8 cellular contexts compared by ENCODE assay signal in the genomic region with DNA sequence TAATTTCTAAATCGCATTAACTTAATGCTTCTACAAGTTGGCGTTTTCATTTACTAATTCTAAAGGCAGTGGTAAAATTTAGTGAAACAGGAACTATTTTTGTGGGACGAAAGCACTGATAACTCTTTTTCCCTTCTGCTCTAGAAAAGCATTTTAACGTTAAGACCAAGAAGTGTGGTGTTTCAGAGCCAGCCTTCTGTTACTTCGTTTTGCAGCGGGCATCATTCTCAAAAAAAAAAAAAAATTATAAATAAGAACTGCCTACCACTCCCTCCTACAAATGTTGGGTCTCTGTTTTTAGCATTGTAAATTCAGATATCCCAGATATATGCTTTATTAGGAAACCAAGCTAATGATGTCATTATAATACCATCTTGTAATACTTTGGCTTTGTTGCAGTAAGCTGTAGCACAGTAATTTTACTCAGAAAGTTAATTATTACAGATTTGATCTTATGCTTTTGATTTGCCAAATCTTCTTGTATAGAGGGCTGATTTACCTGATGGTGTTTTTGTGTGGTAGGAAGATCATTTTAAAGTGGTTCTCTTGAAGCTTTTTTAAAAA. TPM values are rescaled to one million over a fixed set of nuclear protein-coding genes. Genes with fewer than 3 reads are reported as not detected.
DNase-seq lines count a peak whose midpoint lies in the region; ATAC-seq and TF ChIP-seq lines count a peak whose summit lies in the region.

No MANE protein-coding gene starts in this region.

- H3K27me3 ChIP-seq in liver (ENCODE audit: control insufficient read depth in 4 of 4, insufficient read depth in 4 of 4, low read length in 3 of 4) = no peaks in the 10 kb centered on the region

- no peaks in the 10 kb centered on the region for H3K27me3 Mint-ChIP-seq in activated T-cell treated with anti-CD3 and anti-CD28 coated beads, Interleukin-2, amount 50 U/mL, for 72 hours (ENCODE audit: low read depth)
- no peaks in the 10 kb centered on the region for H3K27me3 Mint-ChIP-seq in activated naive CD8-positive, alpha-beta T cell treated with anti-CD3 and anti-CD28 coated beads, Interleukin-2, amount 50 U/mL, for 24 hours
- H3K27me3 Mint-ChIP-seq in type B pancreatic cell = peaks cover 3% of the 10 kb centered on the region

- no peaks in the 10 kb centered on the region for H3K9me3 ChIP-seq in liver (ENCODE audit: control insufficient read depth in 4 of 4, low read length in 3 of 4)

- H3K36me3 Mint-ChIP-seq in activated T-cell treated with anti-CD3 and anti-CD28 coated beads, Interleukin-2, amount 50 U/mL, for 72 hours (ENCODE audit: insufficient read depth in 2 of 2) = peaks cover 6 to 10% of the 10 kb centered on the region in 2 donors
- peaks cover 4% of the 10 kb centered on the region for H3K36me3 Mint-ChIP-seq in activated naive CD8-positive, alpha-beta T cell treated with anti-CD3 and anti-CD28 coated beads, Interleukin-2, amount 50 U/mL, for 24 hours (ENCODE audit: low read depth)
- H3K36me3 Mint-ChIP-seq in type B pancreatic cell = no peaks in the 10 kb centered on the region

- no peak for DNase-seq in activated T-cell treated with anti-CD3 and anti-CD28 coated beads, Interleukin-2, amount 50 U/mL, for 72 hours
- DNase-seq in activated T-cell treated with anti-CD3 and anti-CD28 coated beads, Interleukin-2, amount 50 U/mL, for 48 hours = no peak
- DNase-seq in activated naive CD8-positive, alpha-beta T cell treated with anti-CD3 and anti-CD28 coated beads, Interleukin-2, amount 50 U/mL, for 24 hours = no peak
- DNase-seq in type B pancreatic cell (ENCODE audit: extremely low spot score, unreplicated experiment) (no peak), occipital lobe (lab: John Stamatoyannopoulos, UW) (no peak)
- no peak for DNase-seq in NK-92 treated with Interleukin-12 subunit alpha and Interleukin-12 subunit beta, amount 100 ng/mL, for 24 hours (lab: John Stamatoyannopoulos, UW)

- peak overlapping the region; percentile 78 to 90 for H3K9ac ChIP-seq in liver (ENCODE audit: low read depth in 1 of 2, low read length in 2 of 2)

- TF ChIP-seq RAD21 in liver (IDR thresholded peaks at IDR 0.05) = no peak

- no peaks in the 10 kb centered on the region for H3K9me3 Mint-ChIP-seq in activated T-cell treated with anti-CD3 and anti-CD28 coated beads, Interleukin-2, amount 50 U/mL, for 72 hours
- no peaks in the 10 kb centered on the region for H3K9me3 Mint-ChIP-seq in activated naive CD8-positive, alpha-beta T cell treated with anti-CD3 and anti-CD28 coated beads, Interleukin-2, amount 50 U/mL, for 24 hours
- H3K9me3 Mint-ChIP-seq in type B pancreatic cell = no peaks in the 10 kb centered on the region

- peak overlapping the region; percentile 92 to 95 for H3K27ac ChIP-seq in liver (ENCODE audit: low read depth in 1 of 2, low read length in 2 of 2)

- H3K4me3 ChIP-seq in liver (ENCODE audit: low read depth in 1 of 3, low read length in 3 of 3) = peak overlapping the region; percentile 82 to 94 (median 88)

- H3K4me3 Mint-ChIP-seq in activated T-cell treated with anti-CD3 and anti-CD28 coated beads, Interleukin-2, amount 50 U/mL, for 72 hours = peak overlapping the region; percentile 89 to 99
- H3K4me3 Mint-ChIP-seq in activated naive CD8-positive, alpha-beta T cell treated with anti-CD3 and anti-CD28 coated beads, Interleukin-2, amount 50 U/mL, for 24 hours = peak overlapping the region; percentile 92
- H3K4me3 Mint-ChIP-seq in type B pancreatic cell = peak overlapping the region; percentile 94

- ATAC-seq in activated T-cell treated with anti-CD3 and anti-CD28 coated beads, Interleukin-2, amount 50 U/mL, for 72 hours (replicated peaks in 1 of 2) = no peak
- no peak for ATAC-seq in activated naive CD8-positive, alpha-beta T cell treated with anti-CD3 and anti-CD28 coated beads, Interleukin-2, amount 50 U/mL, for 24 hours
- ATAC-seq in HG03469 (IDR thresholded peaks at IDR 0.05; ENCODE audit: unreplicated experiment) = no peak

- no peaks in the 10 kb centered on the region for H3K36me3 ChIP-seq in liver (ENCODE audit: control insufficient read depth in 4 of 4, insufficient read depth in 3 of 4, low read depth in 1 of 4, low read length in 3 of 4)

- TF ChIP-seq CTCF in liver (IDR thresholded peaks at IDR 0.05; ENCODE audit: low read depth, low read length, missing input control) (no peak), type B pancreatic cell (conservative IDR thresholded peaks at IDR 0.05) (no peak)

- peaks cover 3 to 22% (median 5%) of the 10 kb centered on the region in 4 donors for H3K4me1 ChIP-seq in liver (ENCODE audit: control insufficient read depth in 4 of 4, insufficient read depth in 4 of 4, low read length in 3 of 4)

- WGBS in liver = 5% methylated on average over 6 of the region's 6 CpGs

- H3K4me1 Mint-ChIP-seq in activated T-cell treated with anti-CD3 and anti-CD28 coated beads, Interleukin-2, amount 50 U/mL, for 72 hours (ENCODE audit: low read depth) = peaks cover 25% of the 10 kb centered on the region
- peaks cover 36% of the 10 kb centered on the region for H3K4me1 Mint-ChIP-seq in activated naive CD8-positive, alpha-beta T cell treated with anti-CD3 and anti-CD28 coated beads, Interleukin-2, amount 50 U/mL, for 24 hours
- H3K4me1 Mint-ChIP-seq in type B pancreatic cell (ENCODE audit: unreplicated experiment) = peaks cover 17% of the 10 kb centered on the region

- H3K27ac Mint-ChIP-seq in activated T-cell treated with anti-CD3 and anti-CD28 coated beads, Interleukin-2, amount 50 U/mL, for 72 hours = peak overlapping the region; percentile 100
- peak overlapping the region; percentile 93 for H3K27ac Mint-ChIP-seq in activated naive CD8-positive, alpha-beta T cell treated with anti-CD3 and anti-CD28 coated beads, Interleukin-2, amount 50 U/mL, for 24 hours
- peak overlapping the region; percentile 95 for H3K27ac Mint-ChIP-seq in type B pancreatic cell

TF ChIP-seq in liver, 16 proteins besides CTCF, POLR2A, EP300 and RAD21:
- TF ChIP-seq TAF1 (conservative IDR thresholded peaks at IDR 0.05) = no peak
- no peak for TF ChIP-seq RXRA (IDR thresholded peaks at IDR 0.05)
- TF ChIP-seq, protein P1, sequence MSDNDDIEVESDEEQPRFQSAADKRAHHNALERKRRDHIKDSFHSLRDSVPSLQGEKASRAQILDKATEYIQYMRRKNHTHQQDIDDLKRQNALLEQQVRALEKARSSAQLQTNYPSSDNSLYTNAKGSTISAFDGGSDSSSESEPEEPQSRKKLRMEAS (IDR thresholded peaks at IDR 0.05) = no peak
- TF ChIP-seq EGR1 (IDR thresholded peaks at IDR 0.05; ENCODE audit: low read depth in 2 of 2) = no peak
- no peak for TF ChIP-seq GABPA (IDR thresholded peaks at IDR 0.05 in 1 of 2, conservative IDR thresholded peaks at IDR 0.05 in 1 of 2)
- TF ChIP-seq HNF4A (conservative IDR thresholded peaks at IDR 0.05) = no peak
- TF ChIP-seq HNF4G (IDR thresholded peaks at IDR 0.05) = no peak
- no peak for TF ChIP-seq JUND (IDR thresholded peaks at IDR 0.05)
- no peak for TF ChIP-seq SP1 (IDR thresholded peaks at IDR 0.05)

RNA-seq across cellular contexts. Expression of a gene that starts 1.6 kb away (rescaled TPM):
- 100 to 1,000 TPM in 1 of 2 donors, 10 to 100 TPM in 1; 91.1 to 105 TPM for total RNA-seq in activated T-cell treated with anti-CD3 and anti-CD28 coated beads, Interleukin-2, amount 50 U/mL, for 72 hours
- total RNA-seq in liver (10 to 100 TPM; 30.5 to 49.6 TPM), type B pancreatic cell (ENCODE audit: low replicate concordance) (73.4 and 92.5 TPM in 2 replicates), occipital lobe (117 TPM)
- polyA plus RNA-seq in liver = 1 to 10 TPM; 5.9 to 7.6 TPM
